In genomic region chr2:61233581-61233980, GRCh38 we compare ENCODE assay signal across 1 cellular context.
TF ChIP-seq lines count a peak whose summit lies in the region.

No MANE protein-coding gene starts in this region.

TF ChIP-seq in HepG2, 621 proteins besides CTCF, POLR2A, EP300 and RAD21:
- no peak for TF ChIP-seq NFRKB (IDR thresholded peaks at IDR 0.05)
TF ChIP-seq in HepG2: peak in this region for 0.
